24 cellular contexts compared by ENCODE assay signal in the genomic region with DNA sequence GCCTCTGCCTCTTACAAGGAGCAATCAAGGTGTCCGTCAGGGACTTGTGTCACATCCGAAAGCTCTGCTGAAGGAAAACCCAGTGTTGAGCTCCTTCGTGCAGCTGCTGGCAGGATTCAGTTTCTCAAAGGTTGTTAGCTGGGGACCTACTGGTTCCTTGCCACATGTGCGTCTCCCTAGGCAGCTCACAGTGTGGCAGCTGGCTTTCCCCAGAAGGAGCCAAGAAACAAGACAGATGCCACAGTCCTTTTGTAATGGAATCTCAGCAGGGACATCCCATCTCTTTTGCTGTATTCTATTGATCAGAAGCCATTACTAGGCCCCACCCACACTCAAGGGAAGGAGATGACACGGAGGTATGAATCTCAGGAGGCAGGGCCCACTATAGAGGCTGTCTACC.
"Had no signal": no experiment of that assay in that cellular context is flagged by ENCODE, and none has a peak within 500 bp of the region (broad histone marks: within the 10 kb centered on the region; RNA-seq: fewer than 3 reads in every experiment).

No MANE protein-coding gene starts in this region.

- H3K27ac Mint-ChIP-seq: activated CD4-positive, alpha-beta memory T cell treated with anti-CD3 and anti-CD28 coated beads, Interleukin-2, amount 10 ng/mL, durations not matched to agents 7 days and 5 days; activated CD4-positive, alpha-beta T cell treated with anti-CD3 and anti-CD28 coated beads, Interleukin-2, amount 10 ng/mL, durations not matched to agents 7 days and 5 days; activated naive CD8-positive, alpha-beta T cell; activated T-cell treated with anti-CD3 and anti-CD28 coated beads, Interleukin-2, amount 50 U/mL, for 24 hours; activated T-helper 17 cell treated with anti-CD3 and anti-CD28 coated beads, Interleukin-2, amount 50 U/mL, for 72 hours had no signal

- H3K4me3 ChIP-seq: esophagus squamous epithelium, heart left ventricle had no signal

- H3K9me3 ChIP-seq: esophagus squamous epithelium, heart left ventricle had no signal

- DNase-seq: activated CD4-positive, alpha-beta memory T cell treated with anti-CD3 and anti-CD28 coated beads, Interleukin-2, amount 10 ng/mL, durations not matched to agents 7 days and 5 days; activated CD4-positive, alpha-beta T cell treated with anti-CD3 and anti-CD28 coated beads for 1 hour; activated CD4-positive, alpha-beta T cell treated with anti-CD3 and anti-CD28 coated beads for 4 hours; activated CD4-positive, alpha-beta T cell treated with anti-CD3 and anti-CD28 coated beads, Interleukin-2, amount 10 ng/mL, durations not matched to agents 7 days and 5 days; activated CD4-positive, alpha-beta T cell treated with anti-CD3 and anti-CD28 coated beads, Interleukin-2, amount 50 U/mL, for 4 hours; activated CD8-positive, alpha-beta memory T cell treated with anti-CD3 and anti-CD28 coated beads, Interleukin-2, amount 50 U/mL, for 48 hours; activated effector memory CD4-positive, alpha-beta T cell treated with Interleukin-2 at 50 U/mL for 16 hours; activated gamma-delta T cell treated with Interleukin-2 at 50 U/mL for 16 hours; activated naive CD4-positive, alpha-beta T cell treated with anti-CD3 and anti-CD28 coated beads, Interleukin-2, amount 50 U/mL, for 16 hours; activated naive CD4-positive, alpha-beta T cell treated with Interleukin-2 at 50 U/mL for 16 hours; activated T-cell treated with anti-CD3 and anti-CD28 coated beads for 4 hours; activated T-cell treated with anti-CD3 and anti-CD28 coated beads, Interleukin-2, amount 50 U/mL, for 24 hours; amniotic stem cell; anterior cingulate cortex; brain microvascular endothelial cell; caudate nucleus; effector CD8-positive, alpha-beta T cell; esophagus squamous epithelium; foreskin melanocyte; heart left ventricle; T-helper 2 cell had no signal

- H3K27me3 Mint-ChIP-seq: activated CD4-positive, alpha-beta memory T cell treated with anti-CD3 and anti-CD28 coated beads, Interleukin-2, amount 10 ng/mL, durations not matched to agents 7 days and 5 days; activated CD4-positive, alpha-beta T cell treated with anti-CD3 and anti-CD28 coated beads, Interleukin-2, amount 10 ng/mL, durations not matched to agents 7 days and 5 days; activated naive CD8-positive, alpha-beta T cell; activated T-helper 17 cell treated with anti-CD3 and anti-CD28 coated beads, Interleukin-2, amount 50 U/mL, for 72 hours had no signal

- H3K27ac ChIP-seq: brain microvascular endothelial cell, epithelial cell of prostate, esophagus squamous epithelium, heart left ventricle had no signal

- H3K36me3 Mint-ChIP-seq: activated naive CD8-positive, alpha-beta T cell had no signal

- ATAC-seq: activated T-helper 17 cell treated with anti-CD3 and anti-CD28 coated beads, Interleukin-2, amount 50 U/mL, for 72 hours; heart left ventricle had no signal

- H3K4me3 Mint-ChIP-seq: activated CD4-positive, alpha-beta memory T cell treated with anti-CD3 and anti-CD28 coated beads, Interleukin-2, amount 10 ng/mL, durations not matched to agents 7 days and 5 days; activated CD4-positive, alpha-beta T cell treated with anti-CD3 and anti-CD28 coated beads, Interleukin-2, amount 10 ng/mL, durations not matched to agents 7 days and 5 days; activated naive CD8-positive, alpha-beta T cell; activated T-cell treated with anti-CD3 and anti-CD28 coated beads, Interleukin-2, amount 50 U/mL, for 24 hours; activated T-helper 17 cell treated with anti-CD3 and anti-CD28 coated beads, Interleukin-2, amount 50 U/mL, for 72 hours had no signal

- H3K4me1 ChIP-seq: esophagus squamous epithelium, heart left ventricle had no signal

- H3K4me1 Mint-ChIP-seq: activated CD4-positive, alpha-beta memory T cell treated with anti-CD3 and anti-CD28 coated beads, Interleukin-2, amount 10 ng/mL, durations not matched to agents 7 days and 5 days; activated CD4-positive, alpha-beta T cell treated with anti-CD3 and anti-CD28 coated beads, Interleukin-2, amount 10 ng/mL, durations not matched to agents 7 days and 5 days; activated T-helper 17 cell treated with anti-CD3 and anti-CD28 coated beads, Interleukin-2, amount 50 U/mL, for 72 hours had no signal

- H3K36me3 ChIP-seq: brain microvascular endothelial cell, esophagus squamous epithelium, heart left ventricle had no signal

- H3K27me3 ChIP-seq: brain microvascular endothelial cell, esophagus squamous epithelium, heart left ventricle had no signal
